26 cellular contexts compared by ENCODE assay signal in genomic region chrX:127128282-127128681, GRCh38.
"Had no signal": no experiment of that assay in that cellular context is flagged by ENCODE, and none has a peak within 500 bp of the region (broad histone marks: within the 10 kb centered on the region; RNA-seq: fewer than 3 reads in every experiment).

No MANE protein-coding gene starts in this region.

- H3K4me3 Mint-ChIP-seq: IgD-negative memory B cell, T-cell had no signal

- DNase-seq: Kasumi-1, MM.1S, NCI-H1048, NCI-H1105, NCI-H1417, NCI-H1436 treated with DMSO at 0.1 percent for 48 hours, NCI-H1694, NCI-H187 treated with DMSO at 0.1 percent for 48 hours, NCI-H2029 treated with DMSO at 0.1 percent for 48 hours, NCI-H2171 treated with DMSO at 0.1 percent for 48 hours, NCI-H345, NCI-H446 treated with DMSO at 0.1 percent for 48 hours, NCI-H524, NCI-H526 treated with DMSO at 0.1 percent for 48 hours, NCI-H748 treated with DMSO at 0.1 percent for 48 hours, PC-3, SIG-M5, T-cell had no signal

- H3K27me3 Mint-ChIP-seq: IgD-negative memory B cell, T-cell had no signal

- H3K9ac ChIP-seq: KMS-11 had no signal

- H3K4me1 ChIP-seq: SJSA1 had no signal

- H3K4me2 ChIP-seq: KMS-11 had no signal

- ATAC-seq: HepG2, K562, Panc1, PC-3, T-cell had no signal

- H3K27ac ChIP-seq: KMS-11, RWPE1, SJSA1, SK-N-MC had no signal

- H3K36me3 Mint-ChIP-seq: IgD-negative memory B cell, T-cell had no signal

- H3K4me3 ChIP-seq: K562, SJSA1, SK-N-MC had no signal

- H3K27ac Mint-ChIP-seq: IgD-negative memory B cell, T-cell had no signal

- H3K27me3 ChIP-seq: SJSA1 had no signal

- H3K4me1 Mint-ChIP-seq: IgD-negative memory B cell, T-cell had no signal

- H3K36me3 ChIP-seq: SJSA1 had no signal

- H3K9me3 ChIP-seq: SJSA1 had no signal
